In genomic region chrX:153740631-153741222, GRCh38 we compare ENCODE assay signal across 30 cellular contexts. TPM values are rescaled to one million over a fixed set of nuclear protein-coding genes. Genes with fewer than 3 reads are reported as not detected.
A peak's percentile ranks its signal among the peaks of the same experiment; 100 is the strongest.
DNase-seq lines count a peak whose midpoint lies in the region; ATAC-seq and TF ChIP-seq lines count a peak whose summit lies in the region.
"Had no signal": no experiment of that assay in that cellular context is flagged by ENCODE, and none has a peak within 500 bp of the region (broad histone marks: within the 10 kb centered on the region; RNA-seq: fewer than 3 reads in every experiment).

No MANE protein-coding gene starts in this region.

- no peak for ATAC-seq in right cardiac atrium
- ATAC-seq in activated naive CD8-positive, alpha-beta T cell treated with anti-CD3 and anti-CD28 coated beads, Interleukin-2, amount 10 ng/mL, durations not matched to agents 7 days and 5 days (ENCODE audit: low read depth): peak; percentile 6
- ATAC-seq in GM21528 (IDR thresholded peaks at IDR 0.05; ENCODE audit: low FRiP score, unreplicated experiment): no peak
- ATAC-seq in HG03039 (IDR thresholded peaks at IDR 0.05; ENCODE audit: unreplicated experiment): no peak
- ATAC-seq: GM12878; stimulated activated naive B cell treated with anti-CD40 and anti-IgM and Interleukin-4, amounts not matched to agents 10 μg/mL and 1 μg/mL and 100 μg/mL, for 72 hours had no signal

- peaks cover 4% of the 10 kb centered on the region for H3K36me3 Mint-ChIP-seq in activated naive CD8-positive, alpha-beta T cell treated with anti-CD3 and anti-CD28 coated beads, Interleukin-2, amount 10 ng/mL, durations not matched to agents 7 days and 5 days
- H3K36me3 Mint-ChIP-seq: activated naive CD4-positive, alpha-beta T cell treated with anti-CD3 and anti-CD28 coated beads, Interleukin-2, amount 50 U/mL, for 24 hours; CD4-positive, CD25-positive, alpha-beta regulatory T cell had no signal

- no peak overlapping the region for H3K27ac ChIP-seq in right cardiac atrium (ENCODE audit: low read length)
- peak overlapping the region in 2 of 4 donors; percentile 42 to 72 for H3K27ac ChIP-seq in Peyer's patch
- H3K27ac ChIP-seq: ascending aorta, esophagus squamous epithelium, KMS-11, WERI-Rb-1 had no signal

- 85% methylated on average over 16 of the region's 16 CpGs for WGBS in right cardiac atrium

- DNase-seq in right cardiac atrium: peak in 2 of 3 donors; percentile 46 to 49
- DNase-seq in cardiac septum (ENCODE audit: low spot score): no peak
- DNase-seq in Peyer's patch: peak in 2 of 3 donors; percentile 76 to 78
- no peak for DNase-seq in activated naive CD8-positive, alpha-beta T cell treated with anti-CD3 and anti-CD28 coated beads, Interleukin-2, amount 10 ng/mL, durations not matched to agents 7 days and 5 days
- DNase-seq in NOMO-1 (lab: John Stamatoyannopoulos, UW; ENCODE audit: unreplicated experiment in 2 of 2): no peak
- DNase-seq: activated T-cell treated with anti-CD3 and anti-CD28 coated beads, Interleukin-2, amount 50 U/mL, for 1 hour; caudate nucleus; DMS 273 treated with DMSO at 0.1 percent for 48 hours; EL; esophagus squamous epithelium; foreskin melanocyte; HFFc6; left cardiac atrium; mammary epithelial cell; NCI-H1417 treated with DMSO at 0.1 percent for 48 hours; NCI-H2081; NCI-H345; NCI-H774; SK-N-SH; stimulated activated CD4-positive, alpha-beta T cell treated with anti-CD3 and anti-CD28 coated beads, Interleukin-4, amount 100 ng/mL, for 4 hours; stimulated activated naive B cell treated with anti-CD40 and anti-IgM and Interleukin-4, amounts not matched to agents 10 μg/mL and 1 μg/mL and 100 μg/mL, for 72 hours; T-helper 9 cell; WERI-Rb-1 had no signal

- no peaks in the 10 kb centered on the region for H3K4me1 ChIP-seq in right cardiac atrium (ENCODE audit: control insufficient read depth, insufficient read depth, low read length)
- peaks cover 0 to 20% (median 0%) of the 10 kb centered on the region in 4 donors for H3K4me1 ChIP-seq in Peyer's patch
- H3K4me1 ChIP-seq: ascending aorta had no signal

- peak overlapping the region; percentile 90 for H3K27ac Mint-ChIP-seq in activated naive CD8-positive, alpha-beta T cell treated with anti-CD3 and anti-CD28 coated beads, Interleukin-2, amount 10 ng/mL, durations not matched to agents 7 days and 5 days
- H3K27ac Mint-ChIP-seq: CD4-positive, CD25-positive, alpha-beta regulatory T cell; HFFc6 had no signal

- POLR2A ChIA-PET in activated naive CD8-positive, alpha-beta T cell treated with anti-CD3 and anti-CD28 coated beads, Interleukin-2, amount 10 ng/mL, durations not matched to agents 7 days and 5 days (lab: Charles Lee): interaction anchor here (1.9 kb wide), 1 partner anchor 14 kb away, joined by 13 read pairs; no protein-coding TSS in a partner anchor

- TF ChIP-seq CTCF in Peyer's patch (IDR thresholded peaks at IDR 0.05): no peak

- intact Hi-C loops in right cardiac atrium (cut with DNase I): no loop called here
- intact Hi-C loops in cardiac septum (cut with DNase I): no loop called here

- peaks cover 0 to 7% (median 0%) of the 10 kb centered on the region in 3 donors for H3K36me3 ChIP-seq in Peyer's patch
- H3K36me3 ChIP-seq: esophagus squamous epithelium had no signal

- H3K4me1 Mint-ChIP-seq in activated naive CD8-positive, alpha-beta T cell treated with anti-CD3 and anti-CD28 coated beads, Interleukin-2, amount 10 ng/mL, durations not matched to agents 7 days and 5 days: peaks cover 13% of the 10 kb centered on the region

- H3K4me3 Mint-ChIP-seq in activated naive CD8-positive, alpha-beta T cell treated with anti-CD3 and anti-CD28 coated beads, Interleukin-2, amount 10 ng/mL, durations not matched to agents 7 days and 5 days: peak overlapping the region; percentile 76
- H3K4me3 Mint-ChIP-seq: HFFc6; stimulated activated naive B cell treated with anti-CD40 and anti-IgM and Interleukin-4, amounts not matched to agents 10 μg/mL and 1 μg/mL and 100 μg/mL, for 72 hours had no signal

- H3K9me3 Mint-ChIP-seq in activated naive CD8-positive, alpha-beta T cell treated with anti-CD3 and anti-CD28 coated beads, Interleukin-2, amount 10 ng/mL, durations not matched to agents 7 days and 5 days: no peaks in the 10 kb centered on the region
- H3K9me3 Mint-ChIP-seq: activated naive CD4-positive, alpha-beta T cell treated with anti-CD3 and anti-CD28 coated beads, Interleukin-2, amount 50 U/mL, for 24 hours; CD4-positive, CD25-positive, alpha-beta regulatory T cell; HFFc6; stimulated activated naive B cell treated with anti-CD40 and anti-IgM and Interleukin-4, amounts not matched to agents 10 μg/mL and 1 μg/mL and 100 μg/mL, for 72 hours had no signal

- peaks cover 3% of the 10 kb centered on the region for H3K27me3 Mint-ChIP-seq in activated naive CD8-positive, alpha-beta T cell treated with anti-CD3 and anti-CD28 coated beads, Interleukin-2, amount 10 ng/mL, durations not matched to agents 7 days and 5 days
- H3K27me3 Mint-ChIP-seq: activated naive CD4-positive, alpha-beta T cell treated with anti-CD3 and anti-CD28 coated beads, Interleukin-2, amount 50 U/mL, for 24 hours; CD4-positive, CD25-positive, alpha-beta regulatory T cell; stimulated activated naive B cell treated with anti-CD40 and anti-IgM and Interleukin-4, amounts not matched to agents 10 μg/mL and 1 μg/mL and 100 μg/mL, for 72 hours had no signal

- H3K9me3 ChIP-seq in right cardiac atrium (ENCODE audit: control insufficient read depth, low read length) (no peaks in the 10 kb centered on the region), Peyer's patch (no peaks in the 10 kb centered on the region)
- H3K9me3 ChIP-seq: ascending aorta, esophagus squamous epithelium, SK-N-SH had no signal

- H3K4me3 ChIP-seq in right cardiac atrium (ENCODE audit: low read length) (no peak overlapping the region), Peyer's patch (no peak overlapping the region)
- H3K4me3 ChIP-seq: ascending aorta, esophagus squamous epithelium, GM12878 had no signal

- H3K27me3 ChIP-seq in right cardiac atrium (ENCODE audit: control insufficient read depth, insufficient read depth) (no peaks in the 10 kb centered on the region), Peyer's patch (no peaks in the 10 kb centered on the region)
- H3K27me3 ChIP-seq: ascending aorta, esophagus squamous epithelium had no signal

- no peak for TF ChIP-seq POLR2A in Peyer's patch (IDR thresholded peaks at IDR 0.05)

RNA-seq across cellular contexts. Expression of gene ABCD1, which starts 16.1 kb away (rescaled TPM):
- total RNA-seq in right cardiac atrium: 10 to 100 TPM; 14.1 to 15.9 (median 15.5) TPM
- 11.0 TPM for polyA plus RNA-seq in right cardiac atrium
- total RNA-seq in cardiac septum: 15.1 TPM
- 10 to 100 TPM; 14.9 to 94.2 (median 68.0) TPM for total RNA-seq in Peyer's patch
- total RNA-seq in activated naive CD8-positive, alpha-beta T cell treated with anti-CD3 and anti-CD28 coated beads, Interleukin-2, amount 10 ng/mL, durations not matched to agents 7 days and 5 days: 10 to 100 TPM; 15.9 to 16.4 TPM

RNA-seq across cellular contexts. Expression of gene BCAP31, which starts 16.5 kb away (rescaled TPM):
- total RNA-seq in right cardiac atrium (100 to 1,000 TPM; 111 to 143 (median 123) TPM), cardiac septum (98.0 TPM), Peyer's patch (100 to 1,000 TPM in 2 of 4 donors, 10 to 100 TPM in 2; 45.4 to 148 (median 101) TPM)
- polyA plus RNA-seq in right cardiac atrium: 149 TPM
- total RNA-seq in activated naive CD8-positive, alpha-beta T cell treated with anti-CD3 and anti-CD28 coated beads, Interleukin-2, amount 10 ng/mL, durations not matched to agents 7 days and 5 days: 100 to 1,000 TPM; 140 to 141 TPM

RNA-seq across cellular contexts. Expression of gene PLXNB3, which starts 23.3 kb away (rescaled TPM):
- total RNA-seq in right cardiac atrium: 10 to 100 TPM in 1 of 4 donors, 1 to 10 TPM in 3; 7.0 to 10.9 (median 9.5) TPM
- 6.8 TPM for polyA plus RNA-seq in right cardiac atrium
- 7.6 TPM for total RNA-seq in cardiac septum
- 10 to 100 TPM in 1 of 4 donors, 1 to 10 TPM in 3; 2.7 to 25.6 (median 7.6) TPM for total RNA-seq in Peyer's patch
- 1 to 10 TPM; 1.3 to 2.1 TPM for total RNA-seq in activated naive CD8-positive, alpha-beta T cell treated with anti-CD3 and anti-CD28 coated beads, Interleukin-2, amount 10 ng/mL, durations not matched to agents 7 days and 5 days
- polyA plus RNA-seq: CD4-positive, CD25-positive, alpha-beta regulatory T cell had no signal

RNA-seq across cellular contexts. Expression of gene SRPK3, which starts 40.1 kb away (rescaled TPM):
- total RNA-seq in right cardiac atrium: 10 to 100 TPM; 27.0 to 53.1 (median 39.3) TPM
- polyA plus RNA-seq in right cardiac atrium: 36.5 TPM
- 54.7 TPM for total RNA-seq in cardiac septum
- total RNA-seq in Peyer's patch: 1 to 10 TPM in 1 of 4 donors, not detected in 3; 1.7 TPM
- total RNA-seq in activated naive CD8-positive, alpha-beta T cell treated with anti-CD3 and anti-CD28 coated beads, Interleukin-2, amount 10 ng/mL, durations not matched to agents 7 days and 5 days: not detected
- total RNA-seq: CD4-positive, CD25-positive, alpha-beta regulatory T cell; GM12878 had no signal
- polyA plus RNA-seq: CD4-positive, CD25-positive, alpha-beta regulatory T cell had no signal

RNA-seq across cellular contexts. Expression of gene SLC6A8, which starts 53.0 kb away (rescaled TPM):
- 100 to 1,000 TPM; 107 to 191 (median 151) TPM for total RNA-seq in right cardiac atrium
- polyA plus RNA-seq in right cardiac atrium: 131 TPM
- total RNA-seq in cardiac septum: 144 TPM
- 100 to 1,000 TPM in 3 of 4 donors, 10 to 100 TPM in 1; 36.3 to 562 (median 146) TPM for total RNA-seq in Peyer's patch
- 1 to 10 TPM; 1.7 to 1.9 TPM for total RNA-seq in activated naive CD8-positive, alpha-beta T cell treated with anti-CD3 and anti-CD28 coated beads, Interleukin-2, amount 10 ng/mL, durations not matched to agents 7 days and 5 days

Comparison
In these comparisons a context has a peak if more than half of its experiments do, and no peak if none do; other contexts are left out.
1. DNase-seq: peak in right cardiac atrium (2 of 3) and Peyer's patch (2 of 3); none in cardiac septum (single experiment), activated naive CD8-positive, alpha-beta T cell treated with anti-CD3 and anti-CD28 coated beads, Interleukin-2, amount 10 ng/mL, durations not matched to agents 7 days and 5 days (single experiment) and NOMO-1 (0 of 2).